18 cellular contexts compared by ENCODE assay signal in genomic region chr1:156289857-156290256, GRCh38. TPM values are rescaled to one million over a fixed set of nuclear protein-coding genes. Genes with fewer than 3 reads are reported as not detected.
DNase-seq lines count a peak whose midpoint lies in the region; ATAC-seq and TF ChIP-seq lines count a peak whose summit lies in the region.
"Had no signal": no experiment of that assay in that cellular context is flagged by ENCODE, and none has a peak within 500 bp of the region (broad histone marks: within the 10 kb centered on the region; RNA-seq: fewer than 3 reads in every experiment).

No MANE protein-coding gene starts in this region.

- no peaks in the 10 kb centered on the region for H3K36me3 ChIP-seq in Panc1 (ENCODE audit: control insufficient read depth, insufficient read depth, low read length)
- no peaks in the 10 kb centered on the region for H3K36me3 ChIP-seq in body of pancreas (replicated peaks in 1 of 2; ENCODE audit: insufficient read depth in 1 of 2, low read depth in 2 of 2)

- CTCF ChIA-PET in Panc1 (lab: Charles Lee): no interaction called here

- BruUV-seq in Panc1 (replicated peaks; lab: Mats Ljungman, UMichigan): TSS peak; percentile 34

- H3K9me3 ChIP-seq in Panc1 (ENCODE audit: control insufficient read depth, insufficient read depth, low read depth, low read length): no peaks in the 10 kb centered on the region
- H3K9me3 ChIP-seq in body of pancreas: no peaks in the 10 kb centered on the region
- H3K9me3 ChIP-seq: BLaER1 treated with 17β-estradiol and CSF1 and Interleukin-3, amounts not matched to agents 10 nM and 100 nM; HAP-1 had no signal

- H3K27me3 ChIP-seq in Panc1 (ENCODE audit: control insufficient read depth, insufficient read depth, low read length) (no peaks in the 10 kb centered on the region), body of pancreas (no peaks in the 10 kb centered on the region)
- H3K27me3 ChIP-seq: BLaER1 treated with 17β-estradiol and CSF1 and Interleukin-3, amounts not matched to agents 10 nM and 100 nM had no signal

- H3K27ac ChIP-seq in C4-2B (peak overlapping the region; percentile 13), Panc1 (ENCODE audit: low read length) (no peak overlapping the region), body of pancreas (no peak overlapping the region)
- H3K27ac ChIP-seq: BLaER1 treated with 17β-estradiol and CSF1 and Interleukin-3, amounts not matched to agents 10 nM and 100 nM had no signal

- H3K4me3 ChIP-seq in Panc1 (ENCODE audit: low read depth in 2 of 2, low read length in 2 of 2): no peak overlapping the region
- no peak overlapping the region for H3K4me3 ChIP-seq in body of pancreas
- H3K4me3 ChIP-seq: BLaER1 treated with 17β-estradiol and CSF1 and Interleukin-3, amounts not matched to agents 10 nM and 100 nM; HAP-1 had no signal

- H3K9me3 Mint-ChIP-seq in activated T-cell treated with anti-CD3 and anti-CD28 coated beads, Interleukin-2, amount 50 U/mL, for 72 hours: no peaks in the 10 kb centered on the region
- no peaks in the 10 kb centered on the region for H3K9me3 Mint-ChIP-seq in osteocyte (ENCODE audit: unreplicated experiment)

- no peak overlapping the region for H3K4me3 Mint-ChIP-seq in activated T-cell treated with anti-CD3 and anti-CD28 coated beads, Interleukin-2, amount 50 U/mL, for 72 hours
- H3K4me3 Mint-ChIP-seq in osteocyte (ENCODE audit: unreplicated experiment): peak overlapping the region; percentile 14
- H3K4me3 Mint-ChIP-seq: CD4-positive, alpha-beta memory T cell had no signal

- DNase-seq in activated T-cell treated with anti-CD3 and anti-CD28 coated beads, Interleukin-2, amount 50 U/mL, for 72 hours: no peak
- no peak for DNase-seq in activated T-cell treated with anti-CD3 and anti-CD28 coated beads, Interleukin-2, amount 50 U/mL, for 1 hour
- DNase-seq in Panc1 (ENCODE audit: low read depth, low spot score): no peak
- DNase-seq in osteocyte (ENCODE audit: extremely low spot score, unreplicated experiment): no peak
- DNase-seq in body of pancreas: no peak
- DNase-seq in LoVo (ENCODE audit: low spot score): no peak
- DNase-seq: ACHN; CD4-positive, alpha-beta memory T cell; COR-L47; DMS153; DMS79 treated with DMSO at 0.1 percent for 48 hours; EL had no signal

- H3K4me1 ChIP-seq in Panc1 (ENCODE audit: control insufficient read depth, insufficient read depth, low read length) (peaks cover 12% of the 10 kb centered on the region), body of pancreas (peaks cover 23% of the 10 kb centered on the region)
- H3K4me1 ChIP-seq: HAP-1 had no signal

- no peaks in the 10 kb centered on the region for H3K27me3 Mint-ChIP-seq in activated T-cell treated with anti-CD3 and anti-CD28 coated beads, Interleukin-2, amount 50 U/mL, for 72 hours (ENCODE audit: low read depth)
- no peaks in the 10 kb centered on the region for H3K27me3 Mint-ChIP-seq in osteocyte (ENCODE audit: unreplicated experiment)
- H3K27me3 Mint-ChIP-seq: CD4-positive, alpha-beta memory T cell had no signal

- peak overlapping the region; percentile 76 for H3K27ac Mint-ChIP-seq in activated T-cell treated with anti-CD3 and anti-CD28 coated beads, Interleukin-2, amount 50 U/mL, for 72 hours
- no peak overlapping the region for H3K27ac Mint-ChIP-seq in osteocyte (ENCODE audit: unreplicated experiment)

- in situ Hi-C loops in Panc1 (cut with HindIII; ENCODE audit: low pct_unique_long_range_greater_than_20kb, low sequenced_read_pairs): no loop called here

- peaks cover 11% of the 10 kb centered on the region for H3K4me1 Mint-ChIP-seq in activated T-cell treated with anti-CD3 and anti-CD28 coated beads, Interleukin-2, amount 50 U/mL, for 72 hours (ENCODE audit: low read depth)
- H3K4me1 Mint-ChIP-seq in osteocyte (ENCODE audit: unreplicated experiment): peaks cover 23% of the 10 kb centered on the region

- peaks cover 2 to 8% of the 10 kb centered on the region in 2 donors for H3K36me3 Mint-ChIP-seq in activated T-cell treated with anti-CD3 and anti-CD28 coated beads, Interleukin-2, amount 50 U/mL, for 72 hours (ENCODE audit: insufficient read depth in 2 of 2)
- peaks cover 7% of the 10 kb centered on the region for H3K36me3 Mint-ChIP-seq in osteocyte (ENCODE audit: unreplicated experiment)

- POLR2A ChIA-PET in Panc1 (lab: Charles Lee): no interaction called here

- no peak for ATAC-seq in activated T-cell treated with anti-CD3 and anti-CD28 coated beads, Interleukin-2, amount 50 U/mL, for 72 hours (replicated peaks in 1 of 2)
- ATAC-seq in Panc1: no peak
- ATAC-seq in body of pancreas: no peak

- intact Hi-C loops in Panc1 (cut with micrococcal nuclease; ENCODE audit: unreplicated experiment): no loop called here
- intact Hi-C loops in body of pancreas (cut with DNase I): no loop called here

- TF ChIP-seq POLR2A in body of pancreas (IDR thresholded peaks at IDR 0.05): no peak

- no peak for TF ChIP-seq CTCF in C4-2B (conservative IDR thresholded peaks at IDR 0.05)
- no peak for TF ChIP-seq CTCF in Panc1 (IDR thresholded peaks at IDR 0.05)
- no peak for TF ChIP-seq CTCF in osteocyte (IDR thresholded peaks at IDR 0.05)
- TF ChIP-seq CTCF in body of pancreas (IDR thresholded peaks at IDR 0.05): no peak

RNA-seq across cellular contexts. Expression of gene GLMP, which starts 5.6 kb away (rescaled TPM):
- 10 to 100 TPM; 14.9 to 19.0 TPM for total RNA-seq in activated T-cell treated with anti-CD3 and anti-CD28 coated beads, Interleukin-2, amount 50 U/mL, for 72 hours
- total RNA-seq in Panc1 (2021; ENCODE audit: unreplicated experiment): 60.2 TPM
- 59.7 TPM for polyA plus RNA-seq in Panc1 (2012; ENCODE audit: insufficient read length)
- 77.1 and 86.4 TPM in 2 replicates for total RNA-seq in osteocyte
- total RNA-seq in body of pancreas: 10 to 100 TPM; 16.5 to 24.4 TPM

RNA-seq across cellular contexts. Expression of gene TMEM79, which starts 5.7 kb away (rescaled TPM):
- total RNA-seq in activated T-cell treated with anti-CD3 and anti-CD28 coated beads, Interleukin-2, amount 50 U/mL, for 72 hours: 10 to 100 TPM; 18.7 to 23.9 TPM
- total RNA-seq in Panc1 (2021; ENCODE audit: unreplicated experiment) (5.5 TPM), osteocyte (2.6 and 3.3 TPM in 2 replicates), body of pancreas (1 to 10 TPM in 1 of 2 donors, not detected in 1; 2.3 TPM)
- polyA plus RNA-seq in Panc1 (2012; ENCODE audit: insufficient read length): 6.9 TPM

RNA-seq across cellular contexts. Expression of gene SMG5, which starts 7.2 kb away (rescaled TPM):
- total RNA-seq in activated T-cell treated with anti-CD3 and anti-CD28 coated beads, Interleukin-2, amount 50 U/mL, for 72 hours: 10 to 100 TPM; 77.0 to 79.7 TPM
- total RNA-seq in Panc1 (2021; ENCODE audit: unreplicated experiment): 117 TPM
- 77.8 TPM for polyA plus RNA-seq in Panc1 (2012; ENCODE audit: insufficient read length)
- total RNA-seq in osteocyte: 75.8 and 78.1 TPM in 2 replicates
- 10 to 100 TPM; 28.3 to 35.6 TPM for total RNA-seq in body of pancreas

RNA-seq across cellular contexts. Expression of gene VHLL, which starts 9.2 kb away (rescaled TPM):
- under 1 TPM; 0.65 to 0.91 TPM for total RNA-seq in activated T-cell treated with anti-CD3 and anti-CD28 coated beads, Interleukin-2, amount 50 U/mL, for 72 hours
- total RNA-seq in Panc1 (2021; ENCODE audit: unreplicated experiment) (0.28 TPM), osteocyte (not detected in 2 replicates), body of pancreas (not detected)
- polyA plus RNA-seq in Panc1 (2012; ENCODE audit: insufficient read length): not detected
- total RNA-seq: A172, H1, HT-29 had no signal
- polyA plus RNA-seq: CD4-positive, alpha-beta memory T cell; H1 had no signal

RNA-seq across cellular contexts. Expression of gene PAQR6, which starts 42.0 kb away (rescaled TPM):
- total RNA-seq in activated T-cell treated with anti-CD3 and anti-CD28 coated beads, Interleukin-2, amount 50 U/mL, for 72 hours: 10 to 100 TPM in 1 of 2 donors, 1 to 10 TPM in 1; 9.6 to 10.4 TPM
- total RNA-seq in Panc1 (2021; ENCODE audit: unreplicated experiment): 0.92 TPM
- polyA plus RNA-seq in Panc1 (2012; ENCODE audit: insufficient read length): 1.3 TPM
- 12.0 and 12.5 TPM in 2 replicates for total RNA-seq in osteocyte
- total RNA-seq in body of pancreas: under 1 TPM in 1 of 2 donors, not detected in 1; 0.33 TPM
